ENCODE assay signal across 8 cellular contexts in the genomic region with DNA sequence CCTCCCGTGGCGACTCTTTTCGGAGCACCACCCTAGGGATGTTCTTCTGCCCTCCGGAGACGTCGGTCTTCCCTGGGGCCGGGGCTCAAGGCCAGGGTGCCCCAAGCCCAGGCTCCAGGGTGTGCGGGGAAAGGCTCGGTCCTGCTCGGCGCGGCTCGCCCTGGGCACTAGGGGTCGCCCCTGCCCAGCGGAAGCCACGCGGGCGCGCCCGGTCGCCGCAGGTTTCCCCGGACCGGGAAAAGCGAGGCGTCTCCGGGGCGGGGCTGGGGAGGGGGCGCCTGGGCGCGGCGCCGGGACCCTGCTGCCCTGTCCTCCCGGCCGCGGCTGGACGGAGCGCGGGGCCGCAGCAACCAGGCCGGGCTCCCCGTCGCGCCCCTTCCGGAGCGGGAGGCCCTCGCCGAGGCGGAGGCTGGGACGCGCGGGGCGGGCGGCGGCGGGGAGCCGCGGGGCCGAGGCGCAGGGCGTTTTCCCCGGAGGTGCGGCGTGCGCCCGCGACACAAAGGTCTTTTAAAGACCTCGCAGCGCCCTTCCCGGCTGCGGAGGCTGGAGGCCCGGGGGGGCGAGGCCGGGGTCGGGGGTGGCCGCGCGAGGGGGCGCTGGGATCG.
DNase-seq lines count a peak whose midpoint lies in the region; ATAC-seq and TF ChIP-seq lines count a peak whose summit lies in the region.

No MANE protein-coding gene starts in this region.

- H3K4me2 ChIP-seq in Loucy (ENCODE audit: low read depth, low read length, poor library complexity, severe bottlenecking) = peak overlapping the region; percentile 86

- peaks cover 7% of the 10 kb centered on the region; the same call in 1 of the 2 replicates for H3K9me3 ChIP-seq in ES-I3 (ENCODE audit: control insufficient read depth, insufficient read depth, low read length)
- H3K9me3 ChIP-seq in Loucy (ENCODE audit: insufficient read depth, low read depth, low read length) = no peaks in the 10 kb centered on the region
- peaks cover 0 to 4% (median 0%) of the 10 kb centered on the region in 3 donors for H3K9me3 ChIP-seq in adrenal gland (replicated peaks in 1 of 3)
- H3K9me3 ChIP-seq in vagina = peaks cover 5% of the 10 kb centered on the region

- intact Hi-C loops in adrenal gland (cut with DNase I) (loop anchor here (2.0 to 10.0 kb wide), 3 partner anchors 267 to 711 kb away; no protein-coding TSS in a partner anchor), vagina (cut with DNase I) (loop anchor here (5.0 kb wide), 2 partner anchors 263 to 703 kb away; partner anchors contain the start of gene TANC2)

- peak overlapping the region in 3 of 5 donors; percentile 29 to 68 (median 39) for H3K27ac ChIP-seq in adrenal gland
- no peak overlapping the region for H3K27ac ChIP-seq in rectal smooth muscle tissue (ENCODE audit: low read depth, low read length)
- H3K27ac ChIP-seq in vagina = peak overlapping the region; percentile 81

- peaks cover 0 to 4% of the 10 kb centered on the region in 2 donors for H3K27me3 Mint-ChIP-seq in T-cell

- ATAC-seq in T-cell (replicated peaks in 1 of 4) = peak; percentile 92 to 97 (median 95)

- H3F3A ChIP-seq in Loucy (ENCODE audit: low read depth) = no peaks in the 10 kb centered on the region

- no peak for TF ChIP-seq POLR2A in adrenal gland (IDR thresholded peaks at IDR 0.05)
- TF ChIP-seq POLR2A in vagina (IDR thresholded peaks at IDR 0.05) = no peak

- H3K4me3 ChIP-seq in Loucy (ENCODE audit: low read length, poor library complexity, severe bottlenecking) (peak overlapping the region; percentile 78), adrenal gland (peak overlapping the region in 2 of 4 donors; percentile 24 to 87), rectal smooth muscle tissue (ENCODE audit: low read length) (peak overlapping the region; percentile 16), vagina (peak overlapping the region; percentile 56 to 74)

- peak overlapping the region; percentile 93 for H2AFZ ChIP-seq in Loucy (ENCODE audit: low read length)

- no peaks in the 10 kb centered on the region for H3K9me3 Mint-ChIP-seq in T-cell

- H3K27me3 ChIP-seq in Loucy (ENCODE audit: insufficient read depth, low read length, poor library complexity, severe bottlenecking) (peaks cover 8% of the 10 kb centered on the region), adrenal gland (no peaks in the 10 kb centered on the region), rectal smooth muscle tissue (ENCODE audit: control insufficient read depth, insufficient read depth, low read length) (peaks cover 6% of the 10 kb centered on the region), vagina (no peaks in the 10 kb centered on the region)

- H3K36me3 ChIP-seq in ES-I3 (ENCODE audit: insufficient read depth, low read length) = no peaks in the 10 kb centered on the region
- H3K36me3 ChIP-seq in Loucy (ENCODE audit: insufficient read depth, low read length) = no peaks in the 10 kb centered on the region
- H3K36me3 ChIP-seq in adrenal gland (replicated peaks in 1 of 2) = no peaks in the 10 kb centered on the region
- H3K36me3 ChIP-seq in rectal smooth muscle tissue (ENCODE audit: control insufficient read depth, insufficient read depth, low read length) = no peaks in the 10 kb centered on the region
- H3K36me3 ChIP-seq in vagina = no peaks in the 10 kb centered on the region

- H3K79me2 ChIP-seq in Loucy (ENCODE audit: insufficient read depth, low read length) = no peaks in the 10 kb centered on the region

- H3K9ac ChIP-seq in ES-I3 (ENCODE audit: low read depth, low read length) (peak overlapping the region; percentile 78), Loucy (ENCODE audit: low read depth, low read length, poor library complexity, severe bottlenecking) (peak overlapping the region; percentile 66), rectal smooth muscle tissue (ENCODE audit: low read length) (no peak overlapping the region)

- H3K4me1 ChIP-seq in ES-I3 (ENCODE audit: insufficient read depth, low read length) = peaks cover 12% of the 10 kb centered on the region
- H3K4me1 ChIP-seq in Loucy (ENCODE audit: insufficient read depth, low read length, poor library complexity, severe bottlenecking) = peaks cover 5% of the 10 kb centered on the region
- peaks cover 4 to 11% of the 10 kb centered on the region in 2 donors for H3K4me1 ChIP-seq in adrenal gland (replicated peaks in 1 of 2)
- H3K4me1 ChIP-seq in rectal smooth muscle tissue (ENCODE audit: control insufficient read depth, insufficient read depth, low read length) = no peaks in the 10 kb centered on the region
- H3K4me1 ChIP-seq in vagina = peaks cover 26% of the 10 kb centered on the region

- WGBS in adrenal gland, 4 donors = 1% methylated on average over 22 to 80 of the region's 80 CpGs; no CpG with 5 or more reads in 1 of the 4 donors

- H3K9me2 ChIP-seq in Loucy (replicated peaks; ENCODE audit: low read depth, low read length) = no peaks in the 10 kb centered on the region

- no peaks in the 10 kb centered on the region for H4K20me1 ChIP-seq in Loucy (ENCODE audit: insufficient read depth, low read length, poor library complexity, severe bottlenecking)

- POLR2A ChIA-PET in T-cell (lab: Charles Lee) = interaction anchor here in 1 of 2 donors (0.5 kb wide), 1 partner anchor 19 kb away, joined by 4 read pairs; no protein-coding TSS in a partner anchor

- H3K4me1 Mint-ChIP-seq in T-cell = peaks cover 0 to 4% (median 3%) of the 10 kb centered on the region in 3 donors

- H3K27ac Mint-ChIP-seq in T-cell = no peak overlapping the region

- DNase-seq in GOT3 (lab: John Stamatoyannopoulos, UW) (peak; percentile 17), T-cell (peak in 33 of 34 experiments; percentile 18 to 74 (median 55)), adrenal gland (peak; percentile 47 to 79 (median 68)), hepatic stellate cell (ENCODE audit: low spot score) (peak; percentile 76), vagina (ENCODE audit: extremely low spot score in 2 of 2) (no peak)

- CTCF ChIA-PET in T-cell (lab: Charles Lee) = no interaction called here

- no peaks in the 10 kb centered on the region for H3K36me3 Mint-ChIP-seq in T-cell

- H3K4me3 Mint-ChIP-seq in T-cell = peak overlapping the region; percentile 47 to 67 (median 58)

- TF ChIP-seq CTCF in Loucy (conservative IDR thresholded peaks at IDR 0.05; ENCODE audit: low read length) (peak; percentile 63), adrenal gland (IDR thresholded peaks at IDR 0.05) (peak; percentile 41 to 89 (median 72)), vagina (IDR thresholded peaks at IDR 0.05) (peak in 2 of 3 experiments; percentile 57 to 83)

Comparison
In these comparisons a context has a peak if more than half of its experiments do, and no peak if none do; other contexts are left out.
1. DNase-seq: peak in GOT3 (single experiment), T-cell (33 of 34), adrenal gland (7 of 7) and hepatic stellate cell (single experiment); none in vagina (0 of 2).
2. Peak in every context shown above with its lines, with median percentiles within 50 percentile points of each other: CTCF ChIP-seq.